ENCODE assay signal across 1 cellular context in the genomic region with DNA sequence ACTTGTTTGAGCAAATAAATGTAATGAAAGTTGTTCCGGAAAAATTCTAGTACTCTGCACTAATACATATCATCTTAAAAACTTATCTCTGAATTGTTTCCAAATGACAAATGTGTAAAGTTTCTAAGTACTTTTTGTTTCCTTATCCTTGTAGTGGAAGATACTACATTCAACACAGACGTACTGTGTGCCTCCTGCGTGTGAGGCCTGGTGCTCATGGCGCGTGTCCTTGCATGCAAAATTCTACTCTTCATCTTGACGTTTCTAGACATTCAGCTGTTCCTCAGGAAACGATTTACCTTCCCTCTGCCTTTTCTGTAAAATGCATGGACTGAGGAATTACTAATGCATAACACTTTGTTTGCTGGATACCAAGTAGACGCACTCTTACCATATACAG.
TF ChIP-seq lines count a peak whose summit lies in the region.

No MANE protein-coding gene starts in this region.

TF ChIP-seq in K562, 482 proteins besides CTCF, POLR2A, EP300 and RAD21:
- TF ChIP-seq CBX2 (IDR thresholded peaks at IDR 0.05; ENCODE audit: insufficient read depth, low read length, poor library complexity, severe bottlenecking) (peak; percentile 2), MCM5 (IDR thresholded peaks at IDR 0.05; ENCODE audit: low read depth) (no peak)
